22 cellular contexts compared by ENCODE assay signal in genomic region chr3:195880037-195880431, GRCh38.
"Had no signal": no experiment of that assay in that cellular context is flagged by ENCODE, and none has a peak within 500 bp of the region (broad histone marks: within the 10 kb centered on the region; RNA-seq: fewer than 3 reads in every experiment).

No MANE protein-coding gene starts in this region.

- H3K27me3 ChIP-seq: colonic mucosa, foreskin keratinocyte, heart left ventricle, right lobe of liver, testis, tibial nerve, upper lobe of right lung, vagina had no signal

- H3K27me3 Mint-ChIP-seq: naive thymus-derived CD8-positive, alpha-beta T cell; stimulated activated naive CD8-positive, alpha-beta T cell treated with anti-CD3 and anti-CD28 coated beads, Interleukin-15, amount 100 ng/mL, for 72 hours had no signal

- H3K4me3 Mint-ChIP-seq: endodermal cell; naive thymus-derived CD8-positive, alpha-beta T cell; stimulated activated effector memory CD8-positive, alpha-beta T cell treated with anti-CD3 and anti-CD28 coated beads, Interleukin-12 subunit alpha, Interleukin-12 subunit beta, amount 100 ng/mL, for 72 hours; stimulated activated naive CD8-positive, alpha-beta T cell treated with anti-CD3 and anti-CD28 coated beads, Interleukin-15, amount 100 ng/mL, for 72 hours had no signal

- H3K27ac ChIP-seq: colonic mucosa, foreskin keratinocyte, heart left ventricle, parathyroid adenoma, psoas muscle, right lobe of liver, testis, tibial nerve, upper lobe of right lung, vagina had no signal

- H3K79me2 ChIP-seq: parathyroid adenoma had no signal

- H3K36me3 ChIP-seq: colonic mucosa had no signal

- H3K4me1 ChIP-seq: foreskin keratinocyte, parathyroid adenoma, right lobe of liver, testis, vagina had no signal

- ATAC-seq: foreskin keratinocyte; heart left ventricle; naive thymus-derived CD8-positive, alpha-beta T cell; psoas muscle; right lobe of liver; stimulated activated effector memory CD8-positive, alpha-beta T cell treated with anti-CD3 and anti-CD28 coated beads, Interleukin-12 subunit alpha, Interleukin-12 subunit beta, amount 100 ng/mL, for 72 hours; stimulated activated naive CD8-positive, alpha-beta T cell treated with anti-CD3 and anti-CD28 coated beads, Interleukin-15, amount 100 ng/mL, for 72 hours; upper lobe of right lung had no signal

- H3K9me3 ChIP-seq: colonic mucosa, heart left ventricle, psoas muscle, right lobe of liver, testis, tibial nerve, upper lobe of right lung, vagina had no signal

- H2AFZ ChIP-seq: parathyroid adenoma had no signal

- H3K4me1 Mint-ChIP-seq: endodermal cell had no signal

- DNase-seq: colonic mucosa; effector CD4-positive, alpha-beta T cell; endodermal cell; erythroblast; foreskin keratinocyte; hippocampal formation; mammary epithelial cell; naive thymus-derived CD8-positive, alpha-beta T cell; occipital lobe; retina; right lobe of liver; stimulated activated CD4-positive, alpha-beta T cell treated with anti-CD3 and anti-CD28 coated beads, Interleukin-4, amount 100 ng/mL, for 1 hour; stimulated activated CD8-positive, alpha-beta memory T cell treated with anti-CD3 and anti-CD28 coated beads, Interleukin-4, amount 100 ng/mL, for 48 hours; stimulated activated naive CD8-positive, alpha-beta T cell treated with anti-CD3 and anti-CD28 coated beads, Interleukin-15, amount 100 ng/mL, for 72 hours; testis; upper lobe of right lung had no signal

- H3K4me3 ChIP-seq: colonic mucosa, heart left ventricle, psoas muscle, right lobe of liver, testis, tibial nerve, upper lobe of right lung, vagina had no signal

- H3K9me3 Mint-ChIP-seq: endodermal cell; naive thymus-derived CD8-positive, alpha-beta T cell; stimulated activated effector memory CD8-positive, alpha-beta T cell treated with anti-CD3 and anti-CD28 coated beads, Interleukin-12 subunit alpha, Interleukin-12 subunit beta, amount 100 ng/mL, for 72 hours; stimulated activated naive CD8-positive, alpha-beta T cell treated with anti-CD3 and anti-CD28 coated beads, Interleukin-15, amount 100 ng/mL, for 72 hours had no signal
